Comparison of ENCODE assay signal across 19 cellular contexts in the genomic region with DNA sequence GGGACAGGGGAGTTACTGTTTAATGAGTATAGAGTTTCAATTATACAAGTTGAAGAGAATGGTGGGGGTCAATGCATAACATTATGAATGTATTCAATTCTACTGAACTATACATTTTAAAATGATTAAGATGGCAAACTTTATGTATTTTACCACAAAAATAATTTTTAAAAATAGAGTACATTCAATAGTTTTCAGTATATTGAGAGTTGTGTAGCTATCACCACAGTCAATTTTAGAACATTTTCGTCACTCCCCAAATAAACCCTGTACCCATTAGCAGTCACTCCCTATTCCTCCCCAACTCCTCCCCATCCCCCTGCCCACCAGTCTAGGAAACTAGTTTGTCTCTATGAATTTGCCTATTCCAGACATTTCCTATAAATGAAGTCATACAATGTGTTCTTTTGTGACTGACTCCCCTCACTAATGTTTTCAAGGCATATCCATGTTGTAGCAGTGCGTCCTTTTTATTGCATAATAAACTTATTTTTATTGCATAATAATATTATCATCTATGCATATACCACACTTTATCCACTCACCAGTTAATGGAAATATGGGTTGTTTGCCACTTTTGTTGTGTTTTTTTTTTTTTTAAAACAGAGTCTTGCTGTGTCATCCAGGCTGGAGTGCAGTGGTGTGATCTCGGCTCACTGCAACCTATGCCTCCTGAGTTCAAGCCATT.
"Had no signal": no experiment of that assay in that cellular context is flagged by ENCODE, and none has a peak within 500 bp of the region (broad histone marks: within the 10 kb centered on the region; RNA-seq: fewer than 3 reads in every experiment).

No MANE protein-coding gene starts in this region.

- H3K9me3 ChIP-seq: colonic mucosa, heart left ventricle, ovary, suprapubic skin, thyroid gland, upper lobe of right lung, vagina had no signal

- H3K36me3 ChIP-seq: colonic mucosa, ovary, thyroid gland had no signal

- H3K4me2 ChIP-seq: smooth muscle cell had no signal

- H3K4me3 ChIP-seq: colonic mucosa, heart left ventricle, ovary, smooth muscle cell, suprapubic skin, thyroid gland, upper lobe of right lung, vagina had no signal

- ATAC-seq: heart left ventricle; naive thymus-derived CD4-positive, alpha-beta T cell; right cardiac atrium; stimulated activated effector memory CD8-positive, alpha-beta T cell treated with anti-CD3 and anti-CD28 coated beads, Interleukin-12 subunit alpha, Interleukin-12 subunit beta, amount 100 ng/mL, for 72 hours; stimulated activated naive CD8-positive, alpha-beta T cell treated with anti-CD3 and anti-CD28 coated beads, Interleukin-15, Interleukin-2, amounts not matched to agents 100 U/mL and 50 U/mL, for 24 hours; upper lobe of right lung had no signal

- H3K27ac ChIP-seq: colonic mucosa, heart left ventricle, ovary, suprapubic skin, thyroid gland, upper lobe of right lung, vagina had no signal

- H3K4me1 ChIP-seq: colonic mucosa, suprapubic skin had no signal

- H3K27me3 ChIP-seq: colonic mucosa, heart left ventricle, ovary, suprapubic skin, thyroid gland, upper lobe of right lung, vagina had no signal

- DNase-seq: colonic mucosa; effector CD8-positive, alpha-beta T cell; foreskin melanocyte; heart left ventricle; hippocampal formation; kidney glomerular epithelial cell; mesendoderm; naive thymus-derived CD4-positive, alpha-beta T cell; nephron progenitor cell; ovary; right cardiac atrium; stimulated activated CD4-positive, alpha-beta T cell treated with anti-CD3 and anti-CD28 coated beads, Interleukin-2, amount 100 ng/mL, for 48 hours; stimulated activated naive CD8-positive, alpha-beta T cell treated with anti-CD3 and anti-CD28 coated beads, Interleukin-15, Interleukin-2, amounts not matched to agents 100 U/mL and 50 U/mL, for 24 hours; thyroid gland; upper lobe of right lung had no signal
